1 cellular context compared by ENCODE assay signal in the genomic region with DNA sequence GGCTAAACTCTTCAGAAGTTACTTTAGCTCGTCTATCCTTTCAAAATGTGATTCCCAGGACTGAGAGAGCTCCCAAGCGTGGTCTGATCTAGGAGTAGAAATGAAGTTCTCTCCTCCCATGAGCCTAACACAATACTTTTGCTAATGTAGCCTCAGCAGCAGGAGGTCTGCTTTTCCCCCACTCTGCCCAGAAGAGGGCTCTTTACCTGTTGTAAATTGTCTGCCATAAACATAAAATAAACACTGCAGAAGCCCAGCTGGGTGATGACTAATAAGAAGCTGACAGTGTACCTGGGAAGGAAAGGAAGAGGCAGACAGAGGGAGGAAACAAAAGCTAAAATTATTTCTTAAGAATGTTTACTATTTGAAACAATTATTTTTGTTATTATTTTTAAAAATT.
A peak's percentile ranks its signal among the peaks of the same experiment; 100 is the strongest.
TF ChIP-seq lines count a peak whose summit lies in the region.

No MANE protein-coding gene starts in this region.

TF ChIP-seq in HepG2, 621 proteins besides CTCF, POLR2A, EP300 and RAD21 (continued from another document):
- TF ChIP-seq, protein P1, sequence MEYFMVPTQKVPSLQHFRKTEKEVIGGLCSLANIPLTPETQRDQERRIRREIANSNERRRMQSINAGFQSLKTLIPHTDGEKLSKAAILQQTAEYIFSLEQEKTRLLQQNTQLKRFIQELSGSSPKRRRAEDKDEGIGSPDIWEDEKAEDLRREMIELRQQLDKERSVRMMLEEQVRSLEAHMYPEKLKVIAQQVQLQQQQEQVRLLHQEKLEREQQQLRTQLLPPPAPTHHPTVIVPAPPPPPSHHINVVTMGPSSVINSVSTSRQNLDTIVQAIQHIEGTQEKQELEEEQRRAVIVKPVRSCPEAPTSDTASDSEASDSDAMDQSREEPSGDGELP (IDR thresholded peaks at IDR 0.05; ENCODE audit: borderline replicate concordance, low read depth) = peak; percentile 68
- TF ChIP-seq FOSL2 (CRISPR knock-in tag; IDR thresholded peaks at IDR 0.05) (peak; percentile 52), SAP130 (CRISPR knock-in tag; IDR thresholded peaks at IDR 0.05; ENCODE audit: low read depth) (0 out of 2 replicates have a peak, but pooled peaks have one; percentile 18), SMC3 (IDR thresholded peaks at IDR 0.05; ENCODE audit: low read length) (peak; percentile 13; the same call in 1 of the 2 replicates), MEIS2 (CRISPR knock-in tag; IDR thresholded peaks at IDR 0.05) (no peak)
